In the genomic region with DNA sequence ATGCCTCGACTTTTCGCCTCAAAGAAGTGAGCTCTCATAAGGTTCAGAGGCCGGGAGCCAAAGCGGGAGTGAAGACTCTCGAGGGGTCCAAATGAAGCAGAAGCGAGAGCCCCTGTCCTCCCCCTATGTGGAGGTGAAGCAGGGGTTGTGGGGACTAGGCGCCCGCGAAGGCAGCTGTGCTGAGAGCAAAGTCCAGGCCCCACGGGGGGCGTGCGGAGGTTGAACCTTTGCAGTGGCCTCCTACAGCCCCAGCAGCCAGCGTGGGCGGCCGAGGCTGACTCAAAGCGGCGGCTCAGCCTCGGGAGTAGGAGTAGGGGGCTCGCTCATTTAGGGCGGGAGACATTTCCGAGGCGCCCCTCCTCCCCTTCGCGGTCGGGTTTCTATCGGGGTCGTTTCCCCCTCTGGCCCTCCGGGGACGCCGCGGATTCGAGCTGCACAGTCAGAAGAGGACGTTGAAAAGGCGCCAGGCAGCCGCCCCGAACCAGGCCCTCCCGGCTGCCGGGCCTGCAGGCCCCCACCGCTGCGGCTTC, we compare ENCODE assay signal across 8 cellular contexts. TPM values are rescaled to one million over a fixed set of nuclear protein-coding genes. Genes with fewer than 3 reads are reported as not detected.
DNase-seq lines count a peak whose midpoint lies in the region; ATAC-seq and TF ChIP-seq lines count a peak whose summit lies in the region.

No MANE protein-coding gene starts in this region.

- TF ChIP-seq CTCF in coronary artery (IDR thresholded peaks at IDR 0.05) (no peak), suprapubic skin (IDR thresholded peaks at IDR 0.05) (no peak)

- H3K27ac Mint-ChIP-seq in activated CD4-positive, alpha-beta T cell treated with anti-CD3 and anti-CD28 coated beads, Interleukin-2, amount 10 ng/mL, durations not matched to agents 7 days and 5 days = no peak overlapping the region

- H3K9me3 Mint-ChIP-seq in activated CD4-positive, alpha-beta T cell treated with anti-CD3 and anti-CD28 coated beads, Interleukin-2, amount 10 ng/mL, durations not matched to agents 7 days and 5 days = no peaks in the 10 kb centered on the region

- H3K4me1 ChIP-seq in muscle layer of duodenum (ENCODE audit: control insufficient read depth in 1 of 2, insufficient read depth in 2 of 2, low read length in 2 of 2) (peaks cover 4 to 30% of the 10 kb centered on the region in 2 donors), suprapubic skin (peaks cover 73% of the 10 kb centered on the region)

- peaks cover 33% of the 10 kb centered on the region for H3K4me1 Mint-ChIP-seq in activated CD4-positive, alpha-beta T cell treated with anti-CD3 and anti-CD28 coated beads, Interleukin-2, amount 10 ng/mL, durations not matched to agents 7 days and 5 days

- peaks cover 6% of the 10 kb centered on the region for H3K27me3 Mint-ChIP-seq in activated CD4-positive, alpha-beta T cell treated with anti-CD3 and anti-CD28 coated beads, Interleukin-2, amount 10 ng/mL, durations not matched to agents 7 days and 5 days

- 13% methylated on average over 3 of the region's 40 CpGs for WGBS in suprapubic skin

- TF ChIP-seq EP300 in suprapubic skin (IDR thresholded peaks at IDR 0.05) = no peak

- peak in 1 of 2 donors; percentile 41 for TF ChIP-seq POLR2A in suprapubic skin (IDR thresholded peaks at IDR 0.05)

- H3K4me3 ChIP-seq in coronary artery (peak overlapping the region; percentile 93), muscle layer of duodenum (ENCODE audit: low read depth in 1 of 2, low read length in 2 of 2) (peak overlapping the region; percentile 43 to 94), suprapubic skin (peak overlapping the region; percentile 67)

- peaks cover 15% of the 10 kb centered on the region for H3K36me3 Mint-ChIP-seq in activated CD4-positive, alpha-beta T cell treated with anti-CD3 and anti-CD28 coated beads, Interleukin-2, amount 10 ng/mL, durations not matched to agents 7 days and 5 days (ENCODE audit: low read depth)

- no peak overlapping the region for H3K4me3 Mint-ChIP-seq in activated CD4-positive, alpha-beta T cell treated with anti-CD3 and anti-CD28 coated beads, Interleukin-2, amount 10 ng/mL, durations not matched to agents 7 days and 5 days

- H3K27me3 ChIP-seq in muscle layer of duodenum (ENCODE audit: low read depth, low read length) (no peaks in the 10 kb centered on the region), suprapubic skin (no peaks in the 10 kb centered on the region)

- H3K36me3 ChIP-seq in muscle layer of duodenum (ENCODE audit: control insufficient read depth in 1 of 2, insufficient read depth in 2 of 2, low read length in 2 of 2) = peaks cover 0 to 5% of the 10 kb centered on the region in 2 donors
- H3K36me3 ChIP-seq in suprapubic skin = no peaks in the 10 kb centered on the region

- H3K27ac ChIP-seq in coronary artery (peak overlapping the region; percentile 95 to 98), muscle layer of duodenum (ENCODE audit: low read length) (peak overlapping the region; percentile 56), suprapubic skin (peak overlapping the region; percentile 98)

- no peaks in the 10 kb centered on the region for H3K9me3 ChIP-seq in muscle layer of duodenum (ENCODE audit: control insufficient read depth in 1 of 2, low read length in 2 of 2)
- no peaks in the 10 kb centered on the region for H3K9me3 ChIP-seq in suprapubic skin

- DNase-seq in activated CD4-positive, alpha-beta T cell treated with anti-CD3 and anti-CD28 coated beads for 4 hours = peak; percentile 67 to 73
- no peak for DNase-seq in activated CD4-positive, alpha-beta T cell treated with anti-CD3 and anti-CD28 coated beads, Interleukin-2, amount 10 ng/mL, durations not matched to agents 7 days and 5 days
- DNase-seq in coronary artery (ENCODE audit: low spot score) = no peak
- DNase-seq in suprapubic skin (ENCODE audit: low spot score in 2 of 2) = peak in 1 of 2 donors; percentile 84
- DNase-seq in epidermal melanocyte (ENCODE audit: insufficient read length, low spot score) = no peak

- CTCF ChIA-PET in activated CD4-positive, alpha-beta T cell treated with anti-CD3 and anti-CD28 coated beads, Interleukin-2, amount 10 ng/mL, durations not matched to agents 7 days and 5 days (lab: Charles Lee) = interaction anchor here (0.8 kb wide), 1 partner anchor 24 kb away, joined by 4 read pairs; no protein-coding TSS in a partner anchor

- POLR2A ChIA-PET in activated CD4-positive, alpha-beta T cell treated with anti-CD3 and anti-CD28 coated beads, Interleukin-2, amount 10 ng/mL, durations not matched to agents 7 days and 5 days (lab: Charles Lee) = no interaction called here

- peak; percentile 36 for ATAC-seq in HG02870 (IDR thresholded peaks at IDR 0.05; ENCODE audit: unreplicated experiment)

TF ChIP-seq in PFSK-1, 5 proteins besides CTCF, POLR2A, EP300 and RAD21:
- TF ChIP-seq TAF1 (IDR thresholded peaks at IDR 0.05; ENCODE audit: borderline replicate concordance, insufficient read depth, low read length) (no peak), SIN3A (IDR thresholded peaks at IDR 0.05; ENCODE audit: borderline replicate concordance, insufficient read depth, low read length) (no peak), POLR2AphosphoS5 (IDR thresholded peaks at IDR 0.05; ENCODE audit: low read depth, low read length) (peak; percentile 71)

RNA-seq across cellular contexts. Expression of a gene that starts 0.5 kb away (rescaled TPM):
- 100 to 1,000 TPM; 360 to 444 TPM for total RNA-seq in activated CD4-positive, alpha-beta T cell treated with anti-CD3 and anti-CD28 coated beads, Interleukin-2, amount 10 ng/mL, durations not matched to agents 7 days and 5 days
- polyA plus RNA-seq in PFSK-1 (2012; ENCODE audit: insufficient read length, low read depth) = 37.5 TPM
- 100 to 1,000 TPM in 3 of 4 donors, 10 to 100 TPM in 1; 72.6 to 335 (median 279) TPM for total RNA-seq in suprapubic skin

Comparison
In these comparisons a context has a peak if more than half of its experiments do, and no peak if none do; other contexts are left out.
1. DNase-seq: peak in activated CD4-positive, alpha-beta T cell treated with anti-CD3 and anti-CD28 coated beads for 4 hours (2 of 2); none in activated CD4-positive, alpha-beta T cell treated with anti-CD3 and anti-CD28 coated beads, Interleukin-2, amount 10 ng/mL, durations not matched to agents 7 days and 5 days (single experiment), coronary artery (single experiment) and epidermal melanocyte (single experiment).
2. Peak in every context shown above with its lines, with median percentiles within 50 percentile points of each other: H3K27ac ChIP-seq and H3K4me3 ChIP-seq.